ENCODE assay signal across 1 cellular context in the genomic region with DNA sequence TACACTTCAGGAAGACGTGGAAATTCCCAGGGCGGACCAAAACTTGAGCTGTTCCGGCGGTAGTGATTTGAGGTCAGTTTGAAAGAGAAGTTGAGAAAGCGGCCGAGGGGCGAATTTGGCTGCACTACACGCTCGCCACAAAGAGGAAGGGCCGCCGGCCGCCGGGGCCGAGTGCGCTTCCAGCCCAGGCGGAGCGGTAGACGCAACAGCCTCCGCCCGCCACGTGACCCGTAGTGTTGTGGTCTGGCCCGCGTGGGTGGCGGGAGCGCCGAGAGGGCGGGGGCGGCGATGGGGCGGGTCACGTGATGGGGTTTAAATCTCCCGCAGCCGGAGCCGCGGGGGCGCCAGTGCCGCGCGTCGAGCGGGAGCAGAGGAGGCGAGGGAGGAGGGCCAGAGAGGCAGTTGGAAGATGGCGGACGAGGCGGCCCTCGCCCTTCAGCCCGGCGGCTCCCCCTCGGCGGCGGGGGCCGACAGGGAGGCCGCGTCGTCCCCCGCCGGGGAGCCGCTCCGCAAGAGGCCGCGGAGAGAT.
TF ChIP-seq lines count a peak whose summit lies in the region.

A gene (plus strand): TSS at position 344 of the 529 bp plus-strand sequence. CDS start 66 bp downstream, at position 410.

TF ChIP-seq in K562, 482 proteins besides CTCF, POLR2A, EP300 and RAD21 (continued from another document and continues in another):
- TF ChIP-seq, protein P1, sequence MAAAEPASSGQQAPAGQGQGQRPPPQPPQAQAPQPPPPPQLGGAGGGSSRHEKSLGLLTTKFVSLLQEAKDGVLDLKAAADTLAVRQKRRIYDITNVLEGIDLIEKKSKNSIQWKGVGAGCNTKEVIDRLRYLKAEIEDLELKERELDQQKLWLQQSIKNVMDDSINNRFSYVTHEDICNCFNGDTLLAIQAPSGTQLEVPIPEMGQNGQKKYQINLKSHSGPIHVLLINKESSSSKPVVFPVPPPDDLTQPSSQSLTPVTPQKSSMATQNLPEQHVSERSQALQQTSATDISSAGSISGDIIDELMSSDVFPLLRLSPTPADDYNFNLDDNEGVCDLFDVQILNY (CRISPR knock-in tag; IDR thresholded peaks at IDR 0.05) = peak; percentile 72; the same call in 1 of the 2 replicates
- no peak for TF ChIP-seq ZNF436 (CRISPR knock-in tag; IDR thresholded peaks at IDR 0.05)
- TF ChIP-seq, protein P2, sequence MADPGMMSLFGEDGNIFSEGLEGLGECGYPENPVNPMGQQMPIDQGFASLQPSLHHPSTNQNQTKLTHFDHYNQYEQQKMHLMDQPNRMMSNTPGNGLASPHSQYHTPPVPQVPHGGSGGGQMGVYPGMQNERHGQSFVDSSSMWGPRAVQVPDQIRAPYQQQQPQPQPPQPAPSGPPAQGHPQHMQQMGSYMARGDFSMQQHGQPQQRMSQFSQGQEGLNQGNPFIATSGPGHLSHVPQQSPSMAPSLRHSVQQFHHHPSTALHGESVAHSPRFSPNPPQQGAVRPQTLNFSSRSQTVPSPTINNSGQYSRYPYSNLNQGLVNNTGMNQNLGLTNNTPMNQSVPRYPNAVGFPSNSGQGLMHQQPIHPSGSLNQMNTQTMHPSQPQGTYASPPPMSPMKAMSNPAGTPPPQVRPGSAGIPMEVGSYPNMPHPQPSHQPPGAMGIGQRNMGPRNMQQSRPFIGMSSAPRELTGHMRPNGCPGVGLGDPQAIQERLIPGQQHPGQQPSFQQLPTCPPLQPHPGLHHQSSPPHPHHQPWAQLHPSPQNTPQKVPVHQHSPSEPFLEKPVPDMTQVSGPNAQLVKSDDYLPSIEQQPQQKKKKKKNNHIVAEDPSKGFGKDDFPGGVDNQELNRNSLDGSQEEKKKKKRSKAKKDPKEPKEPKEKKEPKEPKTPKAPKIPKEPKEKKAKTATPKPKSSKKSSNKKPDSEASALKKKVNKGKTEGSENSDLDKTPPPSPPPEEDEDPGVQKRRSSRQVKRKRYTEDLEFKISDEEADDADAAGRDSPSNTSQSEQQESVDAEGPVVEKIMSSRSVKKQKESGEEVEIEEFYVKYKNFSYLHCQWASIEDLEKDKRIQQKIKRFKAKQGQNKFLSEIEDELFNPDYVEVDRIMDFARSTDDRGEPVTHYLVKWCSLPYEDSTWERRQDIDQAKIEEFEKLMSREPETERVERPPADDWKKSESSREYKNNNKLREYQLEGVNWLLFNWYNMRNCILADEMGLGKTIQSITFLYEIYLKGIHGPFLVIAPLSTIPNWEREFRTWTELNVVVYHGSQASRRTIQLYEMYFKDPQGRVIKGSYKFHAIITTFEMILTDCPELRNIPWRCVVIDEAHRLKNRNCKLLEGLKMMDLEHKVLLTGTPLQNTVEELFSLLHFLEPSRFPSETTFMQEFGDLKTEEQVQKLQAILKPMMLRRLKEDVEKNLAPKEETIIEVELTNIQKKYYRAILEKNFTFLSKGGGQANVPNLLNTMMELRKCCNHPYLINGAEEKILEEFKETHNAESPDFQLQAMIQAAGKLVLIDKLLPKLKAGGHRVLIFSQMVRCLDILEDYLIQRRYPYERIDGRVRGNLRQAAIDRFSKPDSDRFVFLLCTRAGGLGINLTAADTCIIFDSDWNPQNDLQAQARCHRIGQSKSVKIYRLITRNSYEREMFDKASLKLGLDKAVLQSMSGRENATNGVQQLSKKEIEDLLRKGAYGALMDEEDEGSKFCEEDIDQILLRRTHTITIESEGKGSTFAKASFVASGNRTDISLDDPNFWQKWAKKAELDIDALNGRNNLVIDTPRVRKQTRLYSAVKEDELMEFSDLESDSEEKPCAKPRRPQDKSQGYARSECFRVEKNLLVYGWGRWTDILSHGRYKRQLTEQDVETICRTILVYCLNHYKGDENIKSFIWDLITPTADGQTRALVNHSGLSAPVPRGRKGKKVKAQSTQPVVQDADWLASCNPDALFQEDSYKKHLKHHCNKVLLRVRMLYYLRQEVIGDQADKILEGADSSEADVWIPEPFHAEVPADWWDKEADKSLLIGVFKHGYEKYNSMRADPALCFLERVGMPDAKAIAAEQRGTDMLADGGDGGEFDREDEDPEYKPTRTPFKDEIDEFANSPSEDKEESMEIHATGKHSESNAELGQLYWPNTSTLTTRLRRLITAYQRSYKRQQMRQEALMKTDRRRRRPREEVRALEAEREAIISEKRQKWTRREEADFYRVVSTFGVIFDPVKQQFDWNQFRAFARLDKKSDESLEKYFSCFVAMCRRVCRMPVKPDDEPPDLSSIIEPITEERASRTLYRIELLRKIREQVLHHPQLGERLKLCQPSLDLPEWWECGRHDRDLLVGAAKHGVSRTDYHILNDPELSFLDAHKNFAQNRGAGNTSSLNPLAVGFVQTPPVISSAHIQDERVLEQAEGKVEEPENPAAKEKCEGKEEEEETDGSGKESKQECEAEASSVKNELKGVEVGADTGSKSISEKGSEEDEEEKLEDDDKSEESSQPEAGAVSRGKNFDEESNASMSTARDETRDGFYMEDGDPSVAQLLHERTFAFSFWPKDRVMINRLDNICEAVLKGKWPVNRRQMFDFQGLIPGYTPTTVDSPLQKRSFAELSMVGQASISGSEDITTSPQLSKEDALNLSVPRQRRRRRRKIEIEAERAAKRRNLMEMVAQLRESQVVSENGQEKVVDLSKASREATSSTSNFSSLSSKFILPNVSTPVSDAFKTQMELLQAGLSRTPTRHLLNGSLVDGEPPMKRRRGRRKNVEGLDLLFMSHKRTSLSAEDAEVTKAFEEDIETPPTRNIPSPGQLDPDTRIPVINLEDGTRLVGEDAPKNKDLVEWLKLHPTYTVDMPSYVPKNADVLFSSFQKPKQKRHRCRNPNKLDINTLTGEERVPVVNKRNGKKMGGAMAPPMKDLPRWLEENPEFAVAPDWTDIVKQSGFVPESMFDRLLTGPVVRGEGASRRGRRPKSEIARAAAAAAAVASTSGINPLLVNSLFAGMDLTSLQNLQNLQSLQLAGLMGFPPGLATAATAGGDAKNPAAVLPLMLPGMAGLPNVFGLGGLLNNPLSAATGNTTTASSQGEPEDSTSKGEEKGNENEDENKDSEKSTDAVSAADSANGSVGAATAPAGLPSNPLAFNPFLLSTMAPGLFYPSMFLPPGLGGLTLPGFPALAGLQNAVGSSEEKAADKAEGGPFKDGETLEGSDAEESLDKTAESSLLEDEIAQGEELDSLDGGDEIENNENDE (IDR thresholded peaks at IDR 0.05; ENCODE audit: low read depth, low read length) = peak; percentile 64
- TF ChIP-seq CTBP1 (IDR thresholded peaks at IDR 0.05; ENCODE audit: borderline replicate concordance) = peak; percentile 88
- TF ChIP-seq ZNF143 (CRISPR knock-in tag; IDR thresholded peaks at IDR 0.05) = no peak
- peak; percentile 76 for TF ChIP-seq RB1 (IDR thresholded peaks at IDR 0.05; ENCODE audit: low read depth)
- TF ChIP-seq, protein P3, sequence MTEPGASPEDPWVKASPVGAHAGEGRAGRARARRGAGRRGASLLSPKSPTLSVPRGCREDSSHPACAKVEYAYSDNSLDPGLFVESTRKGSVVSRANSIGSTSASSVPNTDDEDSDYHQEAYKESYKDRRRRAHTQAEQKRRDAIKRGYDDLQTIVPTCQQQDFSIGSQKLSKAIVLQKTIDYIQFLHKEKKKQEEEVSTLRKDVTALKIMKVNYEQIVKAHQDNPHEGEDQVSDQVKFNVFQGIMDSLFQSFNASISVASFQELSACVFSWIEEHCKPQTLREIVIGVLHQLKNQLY (CRISPR knock-in tag; conservative IDR thresholded peaks at IDR 0.05) = 0 out of 4 replicates have a peak, but pooled peaks of 1 of the 2 experiments have one; percentile 49
- 0 out of 2 replicates have a peak, but pooled peaks have one; percentile 34 for TF ChIP-seq C11orf30 (IDR thresholded peaks at IDR 0.05; ENCODE audit: low read depth)
- 0 out of 4 replicates have a peak, but pooled peaks of 1 of the 2 experiments have one; percentile 48 for TF ChIP-seq SRF (CRISPR knock-in tag; IDR thresholded peaks at IDR 0.05)
- no peak for TF ChIP-seq ZNF354B (CRISPR knock-in tag; IDR thresholded peaks at IDR 0.05)
- no peak for TF ChIP-seq CSDE1 (IDR thresholded peaks at IDR 0.05)
- peak; percentile 96 for TF ChIP-seq SOX6 (IDR thresholded peaks at IDR 0.05)
- TF ChIP-seq ELF1 (tag; IDR thresholded peaks at IDR 0.05) = peak; percentile 58
- TF ChIP-seq PRPF4 (IDR thresholded peaks at IDR 0.05; ENCODE audit: insufficient read depth, low read depth, low read length, poor library complexity, severe bottlenecking) = peak; percentile 31
- TF ChIP-seq, protein P4, sequence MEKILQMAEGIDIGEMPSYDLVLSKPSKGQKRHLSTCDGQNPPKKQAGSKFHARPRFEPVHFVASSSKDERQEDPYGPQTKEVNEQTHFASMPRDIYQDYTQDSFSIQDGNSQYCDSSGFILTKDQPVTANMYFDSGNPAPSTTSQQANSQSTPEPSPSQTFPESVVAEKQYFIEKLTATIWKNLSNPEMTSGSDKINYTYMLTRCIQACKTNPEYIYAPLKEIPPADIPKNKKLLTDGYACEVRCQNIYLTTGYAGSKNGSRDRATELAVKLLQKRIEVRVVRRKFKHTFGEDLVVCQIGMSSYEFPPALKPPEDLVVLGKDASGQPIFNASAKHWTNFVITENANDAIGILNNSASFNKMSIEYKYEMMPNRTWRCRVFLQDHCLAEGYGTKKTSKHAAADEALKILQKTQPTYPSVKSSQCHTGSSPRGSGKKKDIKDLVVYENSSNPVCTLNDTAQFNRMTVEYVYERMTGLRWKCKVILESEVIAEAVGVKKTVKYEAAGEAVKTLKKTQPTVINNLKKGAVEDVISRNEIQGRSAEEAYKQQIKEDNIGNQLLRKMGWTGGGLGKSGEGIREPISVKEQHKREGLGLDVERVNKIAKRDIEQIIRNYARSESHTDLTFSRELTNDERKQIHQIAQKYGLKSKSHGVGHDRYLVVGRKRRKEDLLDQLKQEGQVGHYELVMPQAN (IDR thresholded peaks at IDR 0.05; ENCODE audit: borderline replicate concordance) = peak; percentile 69
- TF ChIP-seq ZNF324 (CRISPR knock-in tag; IDR thresholded peaks at IDR 0.05) = no peak
- peak; percentile 94 for TF ChIP-seq CBX1 (IDR thresholded peaks at IDR 0.05; ENCODE audit: low read depth)
- TF ChIP-seq, protein P5, sequence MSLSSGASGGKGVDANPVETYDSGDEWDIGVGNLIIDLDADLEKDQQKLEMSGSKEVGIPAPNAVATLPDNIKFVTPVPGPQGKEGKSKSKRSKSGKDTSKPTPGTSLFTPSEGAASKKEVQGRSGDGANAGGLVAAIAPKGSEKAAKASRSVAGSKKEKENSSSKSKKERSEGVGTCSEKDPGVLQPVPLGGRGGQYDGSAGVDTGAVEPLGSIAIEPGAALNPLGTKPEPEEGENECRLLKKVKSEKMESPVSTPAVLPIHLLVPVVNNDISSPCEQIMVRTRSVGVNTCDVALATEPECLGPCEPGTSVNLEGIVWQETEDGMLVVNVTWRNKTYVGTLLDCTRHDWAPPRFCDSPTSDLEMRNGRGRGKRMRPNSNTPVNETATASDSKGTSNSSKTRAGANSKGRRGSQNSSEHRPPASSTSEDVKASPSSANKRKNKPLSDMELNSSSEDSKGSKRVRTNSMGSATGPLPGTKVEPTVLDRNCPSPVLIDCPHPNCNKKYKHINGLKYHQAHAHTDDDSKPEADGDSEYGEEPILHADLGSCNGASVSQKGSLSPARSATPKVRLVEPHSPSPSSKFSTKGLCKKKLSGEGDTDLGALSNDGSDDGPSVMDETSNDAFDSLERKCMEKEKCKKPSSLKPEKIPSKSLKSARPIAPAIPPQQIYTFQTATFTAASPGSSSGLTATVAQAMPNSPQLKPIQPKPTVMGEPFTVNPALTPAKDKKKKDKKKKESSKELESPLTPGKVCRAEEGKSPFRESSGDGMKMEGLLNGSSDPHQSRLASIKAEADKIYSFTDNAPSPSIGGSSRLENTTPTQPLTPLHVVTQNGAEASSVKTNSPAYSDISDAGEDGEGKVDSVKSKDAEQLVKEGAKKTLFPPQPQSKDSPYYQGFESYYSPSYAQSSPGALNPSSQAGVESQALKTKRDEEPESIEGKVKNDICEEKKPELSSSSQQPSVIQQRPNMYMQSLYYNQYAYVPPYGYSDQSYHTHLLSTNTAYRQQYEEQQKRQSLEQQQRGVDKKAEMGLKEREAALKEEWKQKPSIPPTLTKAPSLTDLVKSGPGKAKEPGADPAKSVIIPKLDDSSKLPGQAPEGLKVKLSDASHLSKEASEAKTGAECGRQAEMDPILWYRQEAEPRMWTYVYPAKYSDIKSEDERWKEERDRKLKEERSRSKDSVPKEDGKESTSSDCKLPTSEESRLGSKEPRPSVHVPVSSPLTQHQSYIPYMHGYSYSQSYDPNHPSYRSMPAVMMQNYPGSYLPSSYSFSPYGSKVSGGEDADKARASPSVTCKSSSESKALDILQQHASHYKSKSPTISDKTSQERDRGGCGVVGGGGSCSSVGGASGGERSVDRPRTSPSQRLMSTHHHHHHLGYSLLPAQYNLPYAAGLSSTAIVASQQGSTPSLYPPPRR (CRISPR knock-in tag; IDR thresholded peaks at IDR 0.05; ENCODE audit: borderline replicate concordance) = no peak
- no peak for TF ChIP-seq COPS2 (conservative IDR thresholded peaks at IDR 0.05)
- TF ChIP-seq PHTF2 (CRISPR knock-in tag; IDR thresholded peaks at IDR 0.05) = no peak
- no peak for TF ChIP-seq MED1 (CRISPR knock-in tag; IDR thresholded peaks at IDR 0.05; ENCODE audit: borderline replicate concordance)
- peak; percentile 97 for TF ChIP-seq ZFX (CRISPR knock-in tag; IDR thresholded peaks at IDR 0.05)
- TF ChIP-seq, protein P6, sequence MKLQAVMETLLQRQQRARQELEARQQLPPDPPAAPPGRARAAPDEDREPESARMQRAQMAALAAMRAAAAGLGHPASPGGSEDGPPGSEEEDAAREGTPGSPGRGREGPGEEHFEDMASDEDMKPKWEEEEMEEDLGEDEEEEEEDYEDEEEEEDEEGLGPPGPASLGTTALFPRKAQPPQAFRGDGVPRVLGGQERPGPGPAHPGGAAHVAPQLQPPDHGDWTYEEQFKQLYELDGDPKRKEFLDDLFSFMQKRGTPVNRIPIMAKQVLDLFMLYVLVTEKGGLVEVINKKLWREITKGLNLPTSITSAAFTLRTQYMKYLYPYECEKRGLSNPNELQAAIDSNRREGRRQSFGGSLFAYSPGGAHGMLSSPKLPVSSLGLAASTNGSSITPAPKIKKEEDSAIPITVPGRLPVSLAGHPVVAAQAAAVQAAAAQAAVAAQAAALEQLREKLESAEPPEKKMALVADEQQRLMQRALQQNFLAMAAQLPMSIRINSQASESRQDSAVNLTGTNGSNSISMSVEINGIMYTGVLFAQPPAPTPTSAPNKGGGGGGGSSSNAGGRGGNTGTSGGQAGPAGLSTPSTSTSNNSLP (IDR thresholded peaks at IDR 0.05; ENCODE audit: borderline replicate concordance, low read depth, low read length) = 0 out of 2 replicates have a peak, but pooled peaks have one; percentile 28
- peak; percentile 92; a peak in 3 of 4 replicates for TF ChIP-seq SIN3A (IDR thresholded peaks at IDR 0.05; ENCODE audit: borderline replicate concordance in 2 of 2, control insufficient read depth in 1 of 2, low read depth in 2 of 2, low read length in 2 of 2)
- TF ChIP-seq PHF20 (IDR thresholded peaks at IDR 0.05; ENCODE audit: partially characterized antibody) = peak; percentile 82
- TF ChIP-seq RCOR1 (IDR thresholded peaks at IDR 0.05; ENCODE audit: borderline replicate concordance in 1 of 2, low read depth in 2 of 2, low read length in 2 of 2) = peak; percentile 53 to 70; a peak in 2 of 4 replicates
- peak; percentile 75 for TF ChIP-seq SPI1 (IDR thresholded peaks at IDR 0.05; ENCODE audit: borderline replicate concordance, low read depth, low read length)
- TF ChIP-seq DACH1 (IDR thresholded peaks at IDR 0.05; ENCODE audit: partially characterized antibody) = peak; percentile 34
- TF ChIP-seq, protein P7, sequence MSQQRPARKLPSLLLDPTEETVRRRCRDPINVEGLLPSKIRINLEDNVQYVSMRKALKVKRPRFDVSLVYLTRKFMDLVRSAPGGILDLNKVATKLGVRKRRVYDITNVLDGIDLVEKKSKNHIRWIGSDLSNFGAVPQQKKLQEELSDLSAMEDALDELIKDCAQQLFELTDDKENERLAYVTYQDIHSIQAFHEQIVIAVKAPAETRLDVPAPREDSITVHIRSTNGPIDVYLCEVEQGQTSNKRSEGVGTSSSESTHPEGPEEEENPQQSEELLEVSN (IDR thresholded peaks at IDR 0.05; ENCODE audit: borderline replicate concordance in 1 of 2, extremely low read depth in 1 of 2, insufficient read depth in 1 of 2, insufficient read length in 1 of 2, low read depth in 1 of 2, low read length in 1 of 2, poor library complexity in 1 of 2, severe bottlenecking in 1 of 2) = peak; percentile 88 to 93
- TF ChIP-seq SMAD3 (CRISPR knock-in tag; conservative IDR thresholded peaks at IDR 0.05) = 0 out of 2 replicates have a peak, but pooled peaks have one; percentile 26
